8 cellular contexts compared by ENCODE assay signal in genomic region chr7:25180592-25180923, GRCh38. TPM values are rescaled to one million over a fixed set of nuclear protein-coding genes. Genes with fewer than 3 reads are reported as not detected.
DNase-seq lines count a peak whose midpoint lies in the region; ATAC-seq, FAIRE-seq and TF ChIP-seq lines count a peak whose summit lies in the region.

No MANE protein-coding gene starts in this region.

- intact Hi-C loops in IMR-90 (cut with micrococcal nuclease), result loop anchor here (5.0 kb wide), 1 partner anchor 667 kb away; no protein-coding TSS in a partner anchor
- intact Hi-C loops in dendritic cell treated with granulocyte-macrophage colony-stimulating factor and Interleukin-4, amounts not matched to agents 40 ng/mL and 50 ng/mL, for 4 days (cut with micrococcal nuclease), result loop anchor here (2.0 to 5.0 kb wide), 2 partner anchors 56 to 1648 kb away; partner anchors contain the start of genes CYCS and TRA2A
- intact Hi-C loops in pancreas (cut with DNase I), result no loop called here

- no peaks in the 10 kb centered on the region for H3K36me3 ChIP-seq in IMR-90 (ENCODE audit: control insufficient read depth, insufficient read depth, low read length)
- H3K36me3 ChIP-seq in pancreas, result no peaks in the 10 kb centered on the region

- H3K4me1 ChIP-seq in IMR-90 (ENCODE audit: control insufficient read depth, insufficient read depth, low read length) (peaks cover 2% of the 10 kb centered on the region; the same call in 1 of the 2 replicates), pancreas (no peaks in the 10 kb centered on the region)

- peak overlapping the region; percentile 64 for H3K4me3 ChIP-seq in AG04450 (ENCODE audit: low read depth, low read length)
- peak overlapping the region; percentile 67 for H3K4me3 ChIP-seq in IMR-90 (ENCODE audit: insufficient read depth, low read depth, low read length)
- peak overlapping the region; percentile 57 to 76 (median 66) for H3K4me3 ChIP-seq in pancreas

- peak overlapping the region; percentile 100 for H2AFZ ChIP-seq in IMR-90 (replicated peaks; ENCODE audit: low read length, poor library complexity)

- no peak for TF ChIP-seq POLR2A in IMR-90 (IDR thresholded peaks at IDR 0.05; ENCODE audit: low read depth, low read length)

- H3K36me3 Mint-ChIP-seq in dendritic cell treated with granulocyte-macrophage colony-stimulating factor and Interleukin-4, amounts not matched to agents 40 ng/mL and 50 ng/mL, for 4 days (ENCODE audit: low read depth), result no peaks in the 10 kb centered on the region

- dilution Hi-C loops in IMR-90 (cut with HindIII; ENCODE audit: low sequenced_read_pairs, unreplicated experiment), result no loop called here

- peaks cover 13% of the 10 kb centered on the region for H3K27me3 Mint-ChIP-seq in dendritic cell treated with granulocyte-macrophage colony-stimulating factor and Interleukin-4, amounts not matched to agents 40 ng/mL and 50 ng/mL, for 4 days

- DNase-seq in AG04450 (ENCODE audit: low read depth, low spot score), result no peak
- no peak for DNase-seq in IMR-90
- DNase-seq in pancreas, result no peak
- DNase-seq in SIG-M5 (lab: John Stamatoyannopoulos, UW), result no peak
- no peak for DNase-seq in activated CD8-positive, alpha-beta memory T cell treated with anti-CD3 and anti-CD28 coated beads, Interleukin-2, amount 50 U/mL, for 4 hours
- no peak for DNase-seq in SHP77 (lab: John Stamatoyannopoulos, UW)

- H3K56ac ChIP-seq in IMR-90 (ENCODE audit: extremely low read depth, insufficient read depth, low read length), result peak overlapping the region; percentile 58; the same call in 1 of the 2 replicates

- peak overlapping the region; percentile 79; the same call in 1 of the 2 replicates for H3K4ac ChIP-seq in IMR-90 (ENCODE audit: low read depth, low read length)

- H2AK5ac ChIP-seq in IMR-90 (ENCODE audit: low read depth, low read length), result 0 out of 2 replicates have a peak overlapping the region, but pooled peaks have one; percentile 18

- H4K91ac ChIP-seq in IMR-90 (ENCODE audit: insufficient read depth, low read depth, low read length), result peak overlapping the region; percentile 49; the same call in 1 of the 2 replicates

- H3K23ac ChIP-seq in IMR-90 (ENCODE audit: low read depth, low read length), result 0 out of 2 replicates have a peak overlapping the region, but pooled peaks have one; percentile 71

- H3K27me3 ChIP-seq in AG04450 (ENCODE audit: control insufficient read depth, insufficient read depth, low read length) (no peaks in the 10 kb centered on the region), IMR-90 (ENCODE audit: control insufficient read depth, insufficient read depth, low read length) (peaks cover 4% of the 10 kb centered on the region; the same call in 1 of the 2 replicates), pancreas (no peaks in the 10 kb centered on the region)

- no CpG with 5 or more reads among the region's 6 CpGs for WGBS in IMR-90 (ENCODE audit: extremely low coverage in 2 of 2, insufficient read length in 1 of 2), 2 experiments
- 11 to 19% methylated on average over 6 of the region's 6 CpGs for WGBS in pancreas, 2 donors

- CTCF ChIA-PET in AG04450 (lab: Charles Lee), result interaction anchor here (0.5 to 1.5 kb wide), 46 partner anchors 9 to 1500 kb away, joined by 3 to 35 read pairs (median 4); partner anchors contain the start of gene CYCS
- CTCF ChIA-PET in IMR-90 (lab: Yijun Ruan, JAX), result interaction anchor here (0.5 to 1.1 kb wide), 6 partner anchors 10 to 723 kb away, joined by 3 to 7 read pairs (median 4); no protein-coding TSS in a partner anchor

- H3K18ac ChIP-seq in IMR-90 (ENCODE audit: low read depth, low read length), result no peak overlapping the region

- ATAC-seq in GM19452 (IDR thresholded peaks at IDR 0.05; ENCODE audit: unreplicated experiment) (peak; percentile 43), IMR-90 (ENCODE audit: low read depth) (peak; percentile 31), pancreas (peak in 3 of 4 donors; percentile 40 to 51 (median 48))

- TF ChIP-seq CTCF in AG04450 (IDR thresholded peaks at IDR 0.05; ENCODE audit: low read depth, low read length) (no peak), IMR-90 (conservative IDR thresholded peaks at IDR 0.05; ENCODE audit: low read depth, low read length) (no peak), pancreas (IDR thresholded peaks at IDR 0.05) (no peak)

- no peak for TF ChIP-seq RAD21 in IMR-90 (IDR thresholded peaks at IDR 0.05; ENCODE audit: low read length)

- H2AK9ac ChIP-seq in IMR-90 (replicated peaks; ENCODE audit: low read depth, low read length, poor library complexity), result peak overlapping the region; percentile 73

- H2BK15ac ChIP-seq in IMR-90 (ENCODE audit: low read depth, low read length), result no peak overlapping the region

- H3K27ac Mint-ChIP-seq in dendritic cell treated with granulocyte-macrophage colony-stimulating factor and Interleukin-4, amounts not matched to agents 40 ng/mL and 50 ng/mL, for 4 days, result peak overlapping the region; percentile 88

- no peaks in the 10 kb centered on the region for H3K9me3 Mint-ChIP-seq in dendritic cell treated with granulocyte-macrophage colony-stimulating factor and Interleukin-4, amounts not matched to agents 40 ng/mL and 50 ng/mL, for 4 days

- in situ Hi-C loops in IMR-90 (cut with MboI; ENCODE audit: low sequenced_read_pairs), result no loop called here

- no peak overlapping the region for H2BK20ac ChIP-seq in IMR-90 (ENCODE audit: low read depth, low read length)

- POLR2A ChIA-PET in AG04450 (lab: Yijun Ruan, JAX), result interaction anchor here (1.2 kb wide), 1 partner anchor 55 kb away, joined by 11 read pairs; the partner anchor contains the start of gene CYCS
- POLR2A ChIA-PET in IMR-90 (lab: Charles Lee; ENCODE audit: unreplicated experiment), result no interaction called here

- no peak for FAIRE-seq in pancreas (lab: Jason Lieb, UNC)

- peak overlapping the region; percentile 82 to 98; a peak in 2 of 4 replicates for H4K8ac ChIP-seq in IMR-90 (ENCODE audit: low read depth in 2 of 2, low read length in 2 of 2)

- H3K4me3 Mint-ChIP-seq in dendritic cell treated with granulocyte-macrophage colony-stimulating factor and Interleukin-4, amounts not matched to agents 40 ng/mL and 50 ng/mL, for 4 days, result peak overlapping the region; percentile 88

- H3K9me3 ChIP-seq in AG04450 (ENCODE audit: control insufficient read depth, insufficient read depth, low read length) (peaks cover 2% of the 10 kb centered on the region; the same call in 1 of the 2 replicates), IMR-90 (ENCODE audit: control insufficient read depth, insufficient read depth, low read length) (no peaks in the 10 kb centered on the region), pancreas (no peaks in the 10 kb centered on the region)

- H3K4me1 Mint-ChIP-seq in dendritic cell treated with granulocyte-macrophage colony-stimulating factor and Interleukin-4, amounts not matched to agents 40 ng/mL and 50 ng/mL, for 4 days (ENCODE audit: low read depth), result peaks cover 20% of the 10 kb centered on the region

- H3K9ac ChIP-seq in IMR-90 (ENCODE audit: low read depth, low read length), result peak overlapping the region; percentile 83

- H2BK120ac ChIP-seq in IMR-90 (ENCODE audit: low read depth, low read length), result 0 out of 2 replicates have a peak overlapping the region, but pooled peaks have one; percentile 73

- no peak overlapping the region; the same call in 1 of the 2 replicates for H3K14ac ChIP-seq in IMR-90 (replicated peaks; ENCODE audit: low read depth, low read length)

- BruUV-seq in IMR-90 (replicated peaks; lab: Mats Ljungman, UMichigan), result no TSS peak

- H3K4me2 ChIP-seq in IMR-90 (ENCODE audit: low read depth, low read length), result peak overlapping the region; percentile 88

- peak overlapping the region; percentile 37 for H4K5ac ChIP-seq in IMR-90 (ENCODE audit: low read depth, low read length)

- H3K27ac ChIP-seq in AG04450 (ENCODE audit: low read depth, low read length), result no peak overlapping the region
- peak overlapping the region; percentile 39; the same call in 1 of the 2 replicates for H3K27ac ChIP-seq in IMR-90 (ENCODE audit: insufficient read depth, low read length)
- H3K27ac ChIP-seq in pancreas, result peak overlapping the region in 3 of 4 donors; percentile 54 to 87 (median 83)

- H2BK5ac ChIP-seq in IMR-90 (ENCODE audit: low read depth, low read length, poor library complexity, severe bottlenecking), result no peak overlapping the region

- no peaks in the 10 kb centered on the region for H4K20me1 ChIP-seq in IMR-90 (ENCODE audit: insufficient read depth, low read length)

- H3K9me1 ChIP-seq in IMR-90 (ENCODE audit: insufficient read depth, low read length), result peaks cover 8% of the 10 kb centered on the region; the same call in 1 of the 2 replicates

- no peaks in the 10 kb centered on the region; a peak in 1 of 4 replicates for H3K79me1 ChIP-seq in IMR-90 (ENCODE audit: low read depth in 1 of 2, low read length in 2 of 2)

TF ChIP-seq in IMR-90, 13 proteins besides CTCF, POLR2A, EP300 and RAD21:
- no peak for TF ChIP-seq CHD1 (IDR thresholded peaks at IDR 0.05; ENCODE audit: low read depth, low read length)

RNA-seq across cellular contexts. Expression of gene NPVF, which starts 47.7 kb away (rescaled TPM):
- polyA plus RNA-seq in AG04450 (2011; rRNA removed) (not detected in 2 replicates), IMR-90 (2012; rRNA removed) (not detected in 2 replicates), pancreas (not detected)
- not detected in 2 replicates for polyA minus RNA-seq in AG04450 (2011; rRNA and poly(A)+ RNA removed)
- total RNA-seq in IMR-90 (2012; rRNA removed) (not detected in 2 replicates), pancreas (not detected)
- polyA plus RNA-seq in IMR-90 (2012; cell fraction: cytosol; rRNA removed), result not detected in 2 replicates
- not detected in 2 replicates for polyA plus RNA-seq in IMR-90 (2012; cell fraction: nucleus; rRNA removed; ENCODE audit: low replicate concordance)

RNA-seq across cellular contexts. Expression of gene CYCS, which starts 55.5 kb away (rescaled TPM):
- polyA plus RNA-seq in AG04450 (2011; rRNA removed), result 63.1 and 74.1 TPM in 2 replicates
- polyA minus RNA-seq in AG04450 (2011; rRNA and poly(A)+ RNA removed), result 8.6 and 16.9 TPM in 2 replicates
- 22.9 and 65.3 TPM in 2 replicates for total RNA-seq in IMR-90 (2012; rRNA removed)
- 47.2 and 59.0 TPM in 2 replicates for polyA plus RNA-seq in IMR-90 (2012; rRNA removed)
- 2.5 and 4.4 TPM in 2 replicates for polyA plus RNA-seq in IMR-90 (2012; cell fraction: cytosol; rRNA removed)
- 2.1 and 12.7 TPM in 2 replicates for polyA plus RNA-seq in IMR-90 (2012; cell fraction: nucleus; rRNA removed; ENCODE audit: low replicate concordance)
- total RNA-seq in pancreas, result 10 to 100 TPM; 14.8 to 31.9 (median 27.4) TPM
- polyA plus RNA-seq in pancreas, result 10 to 100 TPM; 13.0 to 28.0 TPM

Comparison
In these comparisons a context has a peak if more than half of its experiments do, and no peak if none do; other contexts are left out.
1. intact Hi-C loops: an anchor here in IMR-90 (5.0 kb wide) and dendritic cell treated with granulocyte-macrophage colony-stimulating factor and Interleukin-4, amounts not matched to agents 40 ng/mL and 50 ng/mL, for 4 days (2.0 to 5.0 kb wide); none called in pancreas.